In the genomic region with DNA sequence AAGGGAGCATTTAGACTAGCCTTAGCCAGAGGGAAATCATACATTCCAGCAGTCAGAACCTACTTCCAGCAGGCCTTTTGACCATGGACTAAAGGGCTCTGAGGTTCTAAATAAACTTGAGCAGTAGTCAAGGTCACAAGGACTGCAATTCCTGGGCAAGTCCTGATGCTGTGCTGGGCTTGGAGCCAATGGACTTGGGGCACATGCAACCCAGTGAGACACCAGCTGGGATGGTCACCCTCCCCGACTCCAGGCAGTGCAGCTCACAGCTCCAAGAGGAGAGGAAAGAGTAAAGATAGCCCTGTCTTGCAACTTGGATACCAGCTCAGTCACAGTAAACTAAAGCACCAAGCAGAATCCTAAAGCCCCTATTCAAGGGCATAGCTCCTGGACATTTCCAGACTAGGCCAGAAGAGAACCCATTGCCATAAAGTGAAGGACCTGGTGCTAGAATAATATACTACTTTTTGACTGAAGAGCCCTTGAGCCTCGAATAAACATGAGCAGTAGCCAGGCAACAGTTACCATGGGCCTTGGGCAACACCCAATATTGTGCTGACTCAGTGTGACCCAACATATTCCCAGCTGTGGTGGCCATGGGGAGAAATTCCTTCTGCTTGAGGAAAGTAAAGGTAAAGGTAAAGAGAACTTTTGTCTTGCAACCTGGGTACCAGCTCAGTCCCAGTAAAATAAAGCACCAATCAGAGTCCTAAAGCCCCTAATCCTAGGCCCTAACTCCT, we compare ENCODE assay signal across 12 cellular contexts.
A peak's percentile ranks its signal among the peaks of the same experiment; 100 is the strongest.
DNase-seq lines count a peak whose midpoint lies in the region; TF ChIP-seq lines count a peak whose summit lies in the region.
"Had no signal": no experiment of that assay in that cellular context is flagged by ENCODE, and none has a peak within 500 bp of the region (broad histone marks: within the 10 kb centered on the region; RNA-seq: fewer than 3 reads in every experiment).

No MANE protein-coding gene starts in this region.

- H3K4me3 ChIP-seq in cardiac fibroblast (replicated peaks in 1 of 2; ENCODE audit: low read depth in 2 of 2, low read length in 2 of 2) (no peak overlapping the region), skeletal muscle cell (ENCODE audit: low read depth, low read length) (no peak overlapping the region)

- TF ChIP-seq CTCF in cardiac fibroblast (IDR thresholded peaks at IDR 0.05; ENCODE audit: low read depth, low read length), result no peak

- peak; percentile 32 for DNase-seq in GM03348 (ENCODE audit: low spot score)
- peak; percentile 44 for DNase-seq in NCI-H226
- peak; percentile 58 to 81 for DNase-seq in cardiac fibroblast (ENCODE audit: low read depth in 2 of 2)
- peak; percentile 12 for DNase-seq in skeletal muscle cell (ENCODE audit: low read depth)
- DNase-seq in stimulated activated CD4-positive, alpha-beta T cell treated with anti-CD3 and anti-CD28 coated beads, Interleukin-2, amount 100 ng/mL, for 24 hours, result no peak
- DNase-seq in foreskin melanocyte, result no peak
- DNase-seq in activated CD4-positive, CD25-positive, alpha-beta regulatory T cell (lab: John Stamatoyannopoulos, UW), result no peak
- DNase-seq: activated CD4-positive, alpha-beta T cell treated with anti-CD3 and anti-CD28 coated beads, Interleukin-2, amount 50 U/mL, for 48 hours; effector CD4-positive, alpha-beta T cell; KG1; naive thymus-derived CD4-positive, alpha-beta T cell; NCI-H526 had no signal

Comparison
In these comparisons a context has a peak if more than half of its experiments do, and no peak if none do; other contexts are left out.
1. DNase-seq: peak in GM03348 (single experiment), NCI-H226 (single experiment), cardiac fibroblast (2 of 2) and skeletal muscle cell (single experiment); none in stimulated activated CD4-positive, alpha-beta T cell treated with anti-CD3 and anti-CD28 coated beads, Interleukin-2, amount 100 ng/mL, for 24 hours (0 of 2), foreskin melanocyte (single experiment) and activated CD4-positive, CD25-positive, alpha-beta regulatory T cell (0 of 4).